1 cellular context compared by ENCODE assay signal in genomic region chr13:32427852-32428580, GRCh38.
TF ChIP-seq lines count a peak whose summit lies in the region.

N4BP2L1 (minus strand) TSS chr13:32428130; CDS start chr13:32428082, 48 bp downstream.

TF ChIP-seq in HEK293, 187 proteins besides CTCF, POLR2A, EP300 and RAD21 (continued from another document):
- TF ChIP-seq, protein P1, sequence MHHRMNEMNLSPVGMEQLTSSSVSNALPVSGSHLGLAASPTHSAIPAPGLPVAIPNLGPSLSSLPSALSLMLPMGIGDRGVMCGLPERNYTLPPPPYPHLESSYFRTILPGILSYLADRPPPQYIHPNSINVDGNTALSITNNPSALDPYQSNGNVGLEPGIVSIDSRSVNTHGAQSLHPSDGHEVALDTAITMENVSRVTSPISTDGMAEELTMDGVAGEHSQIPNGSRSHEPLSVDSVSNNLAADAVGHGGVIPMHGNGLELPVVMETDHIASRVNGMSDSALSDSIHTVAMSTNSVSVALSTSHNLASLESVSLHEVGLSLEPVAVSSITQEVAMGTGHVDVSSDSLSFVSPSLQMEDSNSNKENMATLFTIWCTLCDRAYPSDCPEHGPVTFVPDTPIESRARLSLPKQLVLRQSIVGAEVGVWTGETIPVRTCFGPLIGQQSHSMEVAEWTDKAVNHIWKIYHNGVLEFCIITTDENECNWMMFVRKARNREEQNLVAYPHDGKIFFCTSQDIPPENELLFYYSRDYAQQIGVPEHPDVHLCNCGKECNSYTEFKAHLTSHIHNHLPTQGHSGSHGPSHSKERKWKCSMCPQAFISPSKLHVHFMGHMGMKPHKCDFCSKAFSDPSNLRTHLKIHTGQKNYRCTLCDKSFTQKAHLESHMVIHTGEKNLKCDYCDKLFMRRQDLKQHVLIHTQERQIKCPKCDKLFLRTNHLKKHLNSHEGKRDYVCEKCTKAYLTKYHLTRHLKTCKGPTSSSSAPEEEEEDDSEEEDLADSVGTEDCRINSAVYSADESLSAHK (tag by site-specific recombination; IDR thresholded peaks at IDR 0.05) = no peak
- TF ChIP-seq ZNF677 (tag by site-specific recombination; IDR thresholded peaks at IDR 0.05) = no peak
- TF ChIP-seq MZF1 (tag by site-specific recombination; IDR thresholded peaks at IDR 0.05; ENCODE audit: borderline replicate concordance) = no peak
- TF ChIP-seq HIC1 (tag by site-specific recombination; IDR thresholded peaks at IDR 0.05) = 0 out of 2 replicates have a peak, but pooled peaks have one; percentile 28
- no peak for TF ChIP-seq ZNF843 (tag by site-specific recombination; IDR thresholded peaks at IDR 0.05)
- TF ChIP-seq ZNF692 (tag by site-specific recombination; IDR thresholded peaks at IDR 0.05) = peak; percentile 26; the same call in 1 of the 2 replicates
- TF ChIP-seq ZNF473 (tag by site-specific recombination; IDR thresholded peaks at IDR 0.05) = no peak
- no peak for TF ChIP-seq ZNF558 (tag by site-specific recombination; IDR thresholded peaks at IDR 0.05)
- no peak for TF ChIP-seq ZNF660 (tag by site-specific recombination; IDR thresholded peaks at IDR 0.05)
- TF ChIP-seq, protein P2, sequence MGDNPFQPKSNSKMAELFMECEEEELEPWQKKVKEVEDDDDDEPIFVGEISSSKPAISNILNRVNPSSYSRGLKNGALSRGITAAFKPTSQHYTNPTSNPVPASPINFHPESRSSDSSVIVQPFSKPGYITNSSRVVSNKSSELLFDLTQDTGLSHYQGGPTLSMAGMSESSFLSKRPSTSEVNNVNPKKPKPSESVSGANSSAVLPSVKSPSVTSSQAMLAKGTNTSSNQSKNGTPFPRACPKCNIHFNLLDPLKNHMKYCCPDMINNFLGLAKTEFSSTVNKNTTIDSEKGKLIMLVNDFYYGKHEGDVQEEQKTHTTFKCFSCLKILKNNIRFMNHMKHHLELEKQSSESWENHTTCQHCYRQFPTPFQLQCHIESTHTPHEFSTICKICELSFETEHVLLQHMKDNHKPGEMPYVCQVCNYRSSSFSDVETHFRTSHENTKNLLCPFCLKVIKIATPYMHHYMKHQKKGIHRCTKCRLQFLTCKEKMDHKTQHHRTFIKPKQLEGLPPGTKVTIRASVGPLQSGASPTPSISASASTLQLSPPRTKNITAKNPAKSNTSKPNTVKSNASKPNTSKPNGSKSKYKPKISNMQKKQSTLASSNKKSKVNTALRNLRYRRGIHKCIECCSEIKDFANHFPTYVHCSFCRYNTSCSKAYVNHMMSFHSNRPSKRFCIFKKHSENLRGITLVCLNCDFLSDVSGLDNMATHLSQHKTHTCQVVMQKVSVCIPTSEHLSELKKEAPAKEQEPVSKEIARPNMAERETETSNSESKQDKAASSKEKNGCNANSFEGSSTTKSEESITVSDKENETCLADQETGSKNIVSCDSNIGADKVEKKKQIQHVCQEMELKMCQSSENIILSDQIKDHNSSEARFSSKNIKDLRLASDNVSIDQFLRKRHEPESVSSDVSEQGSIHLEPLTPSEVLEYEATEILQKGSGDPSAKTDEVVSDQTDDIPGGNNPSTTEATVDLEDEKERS (tag by site-specific recombination; IDR thresholded peaks at IDR 0.05) = no peak
- no peak for TF ChIP-seq KLF7 (tag by site-specific recombination; IDR thresholded peaks at IDR 0.05; ENCODE audit: borderline replicate concordance)
- TF ChIP-seq, protein P3, sequence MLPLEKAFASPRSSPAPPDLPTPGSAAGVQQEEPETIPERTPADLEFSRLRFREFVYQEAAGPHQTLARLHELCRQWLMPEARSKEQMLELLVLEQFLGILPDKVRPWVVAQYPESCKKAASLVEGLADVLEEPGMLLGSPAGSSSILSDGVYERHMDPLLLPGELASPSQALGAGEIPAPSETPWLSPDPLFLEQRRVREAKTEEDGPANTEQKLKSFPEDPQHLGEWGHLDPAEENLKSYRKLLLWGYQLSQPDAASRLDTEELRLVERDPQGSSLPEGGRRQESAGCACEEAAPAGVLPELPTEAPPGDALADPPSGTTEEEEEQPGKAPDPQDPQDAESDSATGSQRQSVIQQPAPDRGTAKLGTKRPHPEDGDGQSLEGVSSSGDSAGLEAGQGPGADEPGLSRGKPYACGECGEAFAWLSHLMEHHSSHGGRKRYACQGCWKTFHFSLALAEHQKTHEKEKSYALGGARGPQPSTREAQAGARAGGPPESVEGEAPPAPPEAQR (tag by site-specific recombination; IDR thresholded peaks at IDR 0.05) = no peak
- no peak for TF ChIP-seq ZNF626 (tag by site-specific recombination; IDR thresholded peaks at IDR 0.05)
- TF ChIP-seq ZNF324 (tag by site-specific recombination; IDR thresholded peaks at IDR 0.05) = no peak
- no peak for TF ChIP-seq ZNF394 (tag by site-specific recombination; IDR thresholded peaks at IDR 0.05; ENCODE audit: borderline replicate concordance)
- TF ChIP-seq, protein P4, sequence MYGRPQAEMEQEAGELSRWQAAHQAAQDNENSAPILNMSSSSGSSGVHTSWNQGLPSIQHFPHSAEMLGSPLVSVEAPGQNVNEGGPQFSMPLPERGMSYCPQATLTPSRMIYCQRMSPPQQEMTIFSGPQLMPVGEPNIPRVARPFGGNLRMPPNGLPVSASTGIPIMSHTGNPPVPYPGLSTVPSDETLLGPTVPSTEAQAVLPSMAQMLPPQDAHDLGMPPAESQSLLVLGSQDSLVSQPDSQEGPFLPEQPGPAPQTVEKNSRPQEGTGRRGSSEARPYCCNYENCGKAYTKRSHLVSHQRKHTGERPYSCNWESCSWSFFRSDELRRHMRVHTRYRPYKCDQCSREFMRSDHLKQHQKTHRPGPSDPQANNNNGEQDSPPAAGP (tag by site-specific recombination; IDR thresholded peaks at IDR 0.05) = no peak
- TF ChIP-seq ZNF621 (tag by site-specific recombination; IDR thresholded peaks at IDR 0.05) = no peak
- 0 out of 2 replicates have a peak, but pooled peaks have one; percentile 49 for TF ChIP-seq ZEB2 (tag by site-specific recombination; IDR thresholded peaks at IDR 0.05)
- TF ChIP-seq, protein P5, sequence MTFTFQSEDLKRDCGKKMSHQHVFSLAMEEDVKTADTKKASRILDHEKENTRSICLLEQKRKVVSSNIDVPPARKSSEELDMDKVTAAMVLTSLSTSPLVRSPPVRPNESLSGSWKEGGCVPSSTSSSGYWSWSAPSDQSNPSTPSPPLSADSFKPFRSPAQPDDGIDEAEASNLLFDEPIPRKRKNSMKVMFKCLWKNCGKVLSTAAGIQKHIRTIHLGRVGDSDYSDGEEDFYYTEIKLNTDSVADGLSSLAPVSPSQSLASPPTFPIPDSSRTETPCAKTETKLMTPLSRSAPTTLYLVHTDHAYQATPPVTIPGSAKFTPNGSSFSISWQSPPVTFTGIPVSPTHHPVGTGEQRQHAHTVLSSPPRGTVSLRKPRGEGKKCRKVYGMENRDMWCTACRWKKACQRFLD (tag by site-specific recombination; IDR thresholded peaks at IDR 0.05) = no peak
- no peak for TF ChIP-seq SCRT2 (tag by site-specific recombination; IDR thresholded peaks at IDR 0.05)
- no peak for TF ChIP-seq ZNF169 (tag by site-specific recombination; IDR thresholded peaks at IDR 0.05)
- TF ChIP-seq OVOL3 (tag by site-specific recombination; IDR thresholded peaks at IDR 0.05) = no peak
